ENCODE assay signal across 8 cellular contexts in genomic region chr17:30921544-30922196, GRCh38. TPM values are rescaled to one million over a fixed set of nuclear protein-coding genes. Genes with fewer than 3 reads are reported as not detected.
DNase-seq lines count a peak whose midpoint lies in the region; FAIRE-seq and TF ChIP-seq lines count a peak whose summit lies in the region.

Gene ADAP2 (plus strand): TSS chr17:30921945. CDS start chr17:30922015, 70 bp downstream.

- peak within 1 kb of the TSS; percentile 85 for H3K4me3 Mint-ChIP-seq in activated naive CD4-positive, alpha-beta T cell treated with anti-CD3 and anti-CD28 coated beads, Interleukin-2, amount 50 U/mL, for 24 hours

- DNase-seq in activated naive CD4-positive, alpha-beta T cell (lab: John Stamatoyannopoulos, UW): no peak
- DNase-seq in RCC 7860 (ENCODE audit: low spot score): peak; percentile 17
- peak in 1 of 2 experiments; percentile 70 for DNase-seq in H1 (ENCODE audit: low read depth in 1 of 2, low spot score in 2 of 2)
- DNase-seq in mesenchymal stem cell: peak; percentile 26
- peak; percentile 62 to 64 for DNase-seq in thyroid gland
- DNase-seq in stimulated activated CD8-positive, alpha-beta memory T cell treated with anti-CD3 and anti-CD28 coated beads, Interleukin-4, amount 100 ng/mL, for 48 hours: no peak
- DNase-seq in stimulated activated naive CD4-positive, alpha-beta T cell treated with Interleukin-2 at 50 U/mL for 16 hours (lab: John Stamatoyannopoulos, UW): no peak

- peaks cover 0 to 11% (median 5%) of the 10 kb centered on the region in 4 experiments; a peak in 4 of 7 replicates for H3K4me1 ChIP-seq in H1 (replicated peaks in 1 of 4; ENCODE audit: control insufficient read depth in 3 of 4, insufficient read depth in 4 of 4, low read length in 3 of 4)
- peaks cover 24% of the 10 kb centered on the region for H3K4me1 ChIP-seq in mesenchymal stem cell (ENCODE audit: control insufficient read depth, insufficient read depth, low read depth, low read length)
- H3K4me1 ChIP-seq in thyroid gland: peaks cover 8 to 11% of the 10 kb centered on the region in 2 donors

- H4K5ac ChIP-seq in H1 (ENCODE audit: insufficient read length, low read depth, low read length): no peak within 1 kb of the TSS

- no peak for TF ChIP-seq EP300 in H1 (IDR thresholded peaks at IDR 0.05; ENCODE audit: borderline replicate concordance in 1 of 2, low read depth in 2 of 2, low read length in 2 of 2)

- H3K9me3 ChIP-seq in H1 (ENCODE audit: insufficient read depth in 2 of 2, low read depth in 1 of 2, low read length in 1 of 2): no peaks in the 10 kb centered on the region
- H3K9me3 ChIP-seq in mesenchymal stem cell (ENCODE audit: control insufficient read depth, low read length): no peaks in the 10 kb centered on the region
- H3K9me3 ChIP-seq in thyroid gland: no peaks in the 10 kb centered on the region

- H3K27me3 Mint-ChIP-seq in activated naive CD4-positive, alpha-beta T cell treated with anti-CD3 and anti-CD28 coated beads, Interleukin-2, amount 50 U/mL, for 24 hours: peaks cover 34% of the 10 kb centered on the region

- H3K27ac ChIP-seq in H1 (ENCODE audit: low read depth, low read length) (no peak within 1 kb of the TSS), mesenchymal stem cell (ENCODE audit: low read length, poor library complexity, severe bottlenecking) (no peak within 1 kb of the TSS), thyroid gland (peak within 1 kb of the TSS in 2 of 3 donors; percentile 2 to 28)

- H3K27me3 ChIP-seq in H1 (replicated peaks in 1 of 4; ENCODE audit: control insufficient read depth in 3 of 4, extremely low read depth in 1 of 4, insufficient read depth in 3 of 4, low read length in 3 of 4) (peaks cover 16 to 42% (median 34%) of the 10 kb centered on the region in 4 experiments), mesenchymal stem cell (ENCODE audit: control insufficient read depth in 1 of 2, insufficient read depth in 1 of 2, low read length in 2 of 2) (peaks cover 0 to 40% of the 10 kb centered on the region in 2 experiments), thyroid gland (no peaks in the 10 kb centered on the region)

- H3K79me2 ChIP-seq in H1 (ENCODE audit: control insufficient read depth in 1 of 2, insufficient read depth in 2 of 2, low read length in 2 of 2): 0 out of 4 replicates have a peak, but pooled peaks cover 0 to 3% of the 10 kb centered on the region in 2 experiments

- peaks cover 14% of the 10 kb centered on the region for H3K4me1 Mint-ChIP-seq in activated naive CD4-positive, alpha-beta T cell treated with anti-CD3 and anti-CD28 coated beads, Interleukin-2, amount 50 U/mL, for 24 hours

- H3K36me3 ChIP-seq in H1 (ENCODE audit: control insufficient read depth in 2 of 4, insufficient read depth in 4 of 4, low read length in 3 of 4) (no peaks in the 10 kb centered on the region), mesenchymal stem cell (ENCODE audit: control insufficient read depth in 1 of 2, insufficient read depth in 2 of 2, low read depth in 1 of 2, low read length in 2 of 2) (no peaks in the 10 kb centered on the region), thyroid gland (no peaks in the 10 kb centered on the region)

- CTCF ChIA-PET in H1 (lab: Charles Lee; ENCODE audit: partially characterized antibody): no interaction called here

- H3K14ac ChIP-seq in H1 (ENCODE audit: insufficient read length) (no peak within 1 kb of the TSS), mesenchymal stem cell (ENCODE audit: low read length in 2 of 2) (peak within 1 kb of the TSS in 1 of 2 experiments; percentile 11)

- H3K56ac ChIP-seq in H1 (replicated peaks; ENCODE audit: insufficient read length, low read depth, low read length): no peak within 1 kb of the TSS

- H4K91ac ChIP-seq in H1 (replicated peaks; ENCODE audit: insufficient read length, low read length) (peak within 1 kb of the TSS; percentile 38), mesenchymal stem cell (ENCODE audit: low read length) (peak within 1 kb of the TSS; percentile 53)

- H2BK5ac ChIP-seq in H1 (ENCODE audit: low read depth, low read length): no peak within 1 kb of the TSS
- no peak within 1 kb of the TSS for H2BK5ac ChIP-seq in mesenchymal stem cell (ENCODE audit: low read depth, low read length, poor library complexity, severe bottlenecking)

- H2BK15ac ChIP-seq in H1 (ENCODE audit: low read length) (no peak within 1 kb of the TSS), mesenchymal stem cell (ENCODE audit: low read depth, poor library complexity, severe bottlenecking) (peak within 1 kb of the TSS; percentile 36)

- 4% methylated on average over 32 of the region's 60 CpGs; no CpG with 5 or more reads in 1 of the 2 experiments for WGBS in H1 (ENCODE audit: extremely low coverage in 1 of 2, insufficient coverage in 1 of 2, insufficient read length in 1 of 2, insufficient replicate concordance in 2 of 2, low coverage in 1 of 2, low lambda C conversion rate in 2 of 2, missing lambda C conversion rate in 1 of 2), 2 experiments
- 11% methylated on average over 26 of the region's 60 CpGs for WGBS in mesenchymal stem cell
- WGBS in thyroid gland, 2 donors: 10 to 25% methylated on average over 6 to 8 of the region's 60 CpGs

- TF ChIP-seq RAD21 in H1 (IDR thresholded peaks at IDR 0.05 in 1 of 2, conservative IDR thresholded peaks at IDR 0.05 in 1 of 2; ENCODE audit: low read depth in 2 of 2, low read length in 2 of 2): no peak

- H3K23ac ChIP-seq in H1 (ENCODE audit: insufficient read length) (no peak within 1 kb of the TSS), mesenchymal stem cell (ENCODE audit: low read length in 2 of 2) (peak within 1 kb of the TSS in 1 of 2 experiments; percentile 42)

- H3K36me3 Mint-ChIP-seq in activated naive CD4-positive, alpha-beta T cell treated with anti-CD3 and anti-CD28 coated beads, Interleukin-2, amount 50 U/mL, for 24 hours: no peaks in the 10 kb centered on the region

- intact Hi-C loops in thyroid gland (cut with DNase I): no loop called here

- H3K4me2 ChIP-seq in H1 (ENCODE audit: insufficient read depth in 1 of 2, low read depth in 2 of 2, low read length in 2 of 2) (peak within 1 kb of the TSS; percentile 85 to 88), mesenchymal stem cell (ENCODE audit: low read length, poor library complexity, severe bottlenecking) (peak within 1 kb of the TSS; percentile 95)

- H3K4me3 ChIP-seq in H1 (ENCODE audit: extremely low read depth in 1 of 4, insufficient read depth in 2 of 4, low read depth in 3 of 4, low read length in 4 of 4) (peak within 1 kb of the TSS; percentile 21 to 61 (median 42)), mesenchymal stem cell (ENCODE audit: insufficient read depth in 1 of 2, low read depth in 1 of 2, low read length in 2 of 2) (peak within 1 kb of the TSS; percentile 65 to 66), thyroid gland (replicated peaks in 1 of 3) (peak within 1 kb of the TSS; percentile 1 to 62 (median 34))

- H2BK12ac ChIP-seq in H1 (ENCODE audit: low read depth, low read length) (no peak within 1 kb of the TSS), mesenchymal stem cell (ENCODE audit: low read length in 2 of 2) (peak within 1 kb of the TSS; percentile 18 to 77)

- H4K8ac ChIP-seq in H1 (ENCODE audit: extremely low read depth, insufficient read depth, low read length): peak within 1 kb of the TSS; percentile 71
- peak within 1 kb of the TSS; percentile 93 for H4K8ac ChIP-seq in mesenchymal stem cell (ENCODE audit: low read length)

- no peaks in the 10 kb centered on the region for H3K9me3 Mint-ChIP-seq in activated naive CD4-positive, alpha-beta T cell treated with anti-CD3 and anti-CD28 coated beads, Interleukin-2, amount 50 U/mL, for 24 hours

- H2BK20ac ChIP-seq in H1 (ENCODE audit: low read length): no peak within 1 kb of the TSS

- TF ChIP-seq POLR2A in H1 (IDR thresholded peaks at IDR 0.05; ENCODE audit: control extremely low read depth in 1 of 2, low read depth in 2 of 2, low read length in 2 of 2) (no peak), thyroid gland (IDR thresholded peaks at IDR 0.05) (no peak)

- FAIRE-seq in RCC 7860 (lab: Jason Lieb, UNC): no peak
- FAIRE-seq in H1 (lab: Jason Lieb, UNC): no peak

- peaks cover 6% of the 10 kb centered on the region for H3K23me2 ChIP-seq in H1 (ENCODE audit: low read depth, low read length)

- POLR2A ChIA-PET in H1 (lab: Charles Lee; ENCODE audit: partially characterized antibody): interaction anchor here (1.5 to 1.6 kb wide), 2 partner anchors 90 to 97 kb away, joined by 3 to 6 read pairs; partner anchors contain the start of genes ATAD5 and CRLF3

- no peaks in the 10 kb centered on the region for H4K20me1 ChIP-seq in H1 (replicated peaks in 1 of 2; ENCODE audit: control insufficient read depth in 1 of 2, insufficient read depth in 2 of 2, low read length in 2 of 2)

- TF ChIP-seq CTCF in H1 (IDR thresholded peaks at IDR 0.05; ENCODE audit: control extremely low read depth in 1 of 3, insufficient read depth in 1 of 3, low read depth in 1 of 3, low read length in 3 of 3) (no peak), thyroid gland (IDR thresholded peaks at IDR 0.05) (no peak)

- H2BK120ac ChIP-seq in H1 (replicated peaks; ENCODE audit: low read depth, low read length) (no peak within 1 kb of the TSS), mesenchymal stem cell (ENCODE audit: low read depth, low read length) (peak within 1 kb of the TSS; percentile 21)

- H3K9ac ChIP-seq in H1 (replicated peaks in 1 of 4; ENCODE audit: extremely low read depth in 1 of 4, low read depth in 3 of 4, low read length in 3 of 4) (no peak within 1 kb of the TSS), mesenchymal stem cell (ENCODE audit: low read length) (peak within 1 kb of the TSS; percentile 26)

- no peak within 1 kb of the TSS for H3K27ac Mint-ChIP-seq in activated naive CD4-positive, alpha-beta T cell treated with anti-CD3 and anti-CD28 coated beads, Interleukin-2, amount 50 U/mL, for 24 hours

- H3K4ac ChIP-seq in H1 (replicated peaks; ENCODE audit: insufficient read length, low read depth, low read length) (no peak within 1 kb of the TSS), mesenchymal stem cell (ENCODE audit: low read depth in 1 of 2, low read length in 2 of 2) (peak within 1 kb of the TSS in 1 of 2 experiments; percentile 30)

- H2AK5ac ChIP-seq in H1 (ENCODE audit: low read depth, low read length): no peak within 1 kb of the TSS
- no peak within 1 kb of the TSS for H2AK5ac ChIP-seq in mesenchymal stem cell (ENCODE audit: low read length, severe bottlenecking)

- H2AFZ ChIP-seq in H1 (ENCODE audit: low read length) (peak within 1 kb of the TSS; percentile 82; the same call in 1 of the 2 replicates), mesenchymal stem cell (ENCODE audit: low read depth, low read length) (peak within 1 kb of the TSS; percentile 78)

- H3K79me1 ChIP-seq in H1 (ENCODE audit: low read depth, low read length) (no peaks in the 10 kb centered on the region), mesenchymal stem cell (replicated peaks; ENCODE audit: low read length, poor library complexity, severe bottlenecking) (peaks cover 2% of the 10 kb centered on the region)

- peak within 1 kb of the TSS; percentile 9; the same call in 1 of the 2 replicates for H3K18ac ChIP-seq in H1 (ENCODE audit: extremely low read depth, low read length)
- H3K18ac ChIP-seq in mesenchymal stem cell (ENCODE audit: low read depth in 1 of 2, low read length in 2 of 2): peak within 1 kb of the TSS; percentile 46 to 56

RNA-seq across cellular contexts. Expression of gene ADAP2, which starts in this region (rescaled TPM):
- total RNA-seq in H1 (2021; fragmentation: NEBNext Ultra II Directional; extraction: Animal tissue kit (Norgen Biotek cat#: 25700)): 0.76 and 1.1 TPM in 2 replicates
- 0.71 and 1.1 TPM in 2 replicates for polyA plus RNA-seq in H1 (2011; rRNA removed)
- 0.52 TPM for polyA plus RNA-seq in H1 (2011; cell fraction: cytosol; rRNA removed)
- 0.30 TPM for polyA plus RNA-seq in H1 (2011; cell fraction: nucleus; rRNA removed)
- polyA plus RNA-seq in H1 (2012, experiment 1 of 2): 0.45 to 1.2 TPM (median 0.77 TPM) in 4 replicates
- polyA plus RNA-seq in H1 (2012, experiment 2 of 2): 0.59 TPM
- 0.87 TPM for polyA plus RNA-seq in H1 (2013, experiment 1 of 2)
- 0.79 TPM for polyA plus RNA-seq in H1 (2013, experiment 2 of 2)
- polyA minus RNA-seq in H1 (2011; rRNA and poly(A)+ RNA removed): 0.54 and 0.95 TPM in 2 replicates
- polyA minus RNA-seq in H1 (2011; cell fraction: cytosol; rRNA and poly(A)+ RNA removed): 1.5 TPM
- not detected for polyA minus RNA-seq in H1 (2011; cell fraction: nucleus; rRNA and poly(A)+ RNA removed)
- polyA plus RNA-seq in mesenchymal stem cell (2013, experiment 1 of 2): 10.4 TPM
- 11.5 TPM for polyA plus RNA-seq in mesenchymal stem cell (2013, experiment 2 of 2)
- 10 to 100 TPM in 3 of 4 donors, 1 to 10 TPM in 1; 6.3 to 14.9 (median 12.9) TPM for total RNA-seq in thyroid gland

Comparison
In these comparisons a context has a peak if more than half of its experiments do, and no peak if none do; other contexts are left out.
1. DNase-seq: peak in RCC 7860 (single experiment), mesenchymal stem cell (single experiment) and thyroid gland (2 of 2); none in activated naive CD4-positive, alpha-beta T cell (0 of 4), stimulated activated CD8-positive, alpha-beta memory T cell treated with anti-CD3 and anti-CD28 coated beads, Interleukin-4, amount 100 ng/mL, for 48 hours (single experiment) and stimulated activated naive CD4-positive, alpha-beta T cell treated with Interleukin-2 at 50 U/mL for 16 hours (single experiment).
2. H3K27ac ChIP-seq: peak in thyroid gland (2 of 3); none in H1 (single experiment) and mesenchymal stem cell (single experiment).
3. Peak in every context shown above with its lines, with median percentiles within 50 percentile points of each other: H3K4me3 ChIP-seq.